In the genomic region with DNA sequence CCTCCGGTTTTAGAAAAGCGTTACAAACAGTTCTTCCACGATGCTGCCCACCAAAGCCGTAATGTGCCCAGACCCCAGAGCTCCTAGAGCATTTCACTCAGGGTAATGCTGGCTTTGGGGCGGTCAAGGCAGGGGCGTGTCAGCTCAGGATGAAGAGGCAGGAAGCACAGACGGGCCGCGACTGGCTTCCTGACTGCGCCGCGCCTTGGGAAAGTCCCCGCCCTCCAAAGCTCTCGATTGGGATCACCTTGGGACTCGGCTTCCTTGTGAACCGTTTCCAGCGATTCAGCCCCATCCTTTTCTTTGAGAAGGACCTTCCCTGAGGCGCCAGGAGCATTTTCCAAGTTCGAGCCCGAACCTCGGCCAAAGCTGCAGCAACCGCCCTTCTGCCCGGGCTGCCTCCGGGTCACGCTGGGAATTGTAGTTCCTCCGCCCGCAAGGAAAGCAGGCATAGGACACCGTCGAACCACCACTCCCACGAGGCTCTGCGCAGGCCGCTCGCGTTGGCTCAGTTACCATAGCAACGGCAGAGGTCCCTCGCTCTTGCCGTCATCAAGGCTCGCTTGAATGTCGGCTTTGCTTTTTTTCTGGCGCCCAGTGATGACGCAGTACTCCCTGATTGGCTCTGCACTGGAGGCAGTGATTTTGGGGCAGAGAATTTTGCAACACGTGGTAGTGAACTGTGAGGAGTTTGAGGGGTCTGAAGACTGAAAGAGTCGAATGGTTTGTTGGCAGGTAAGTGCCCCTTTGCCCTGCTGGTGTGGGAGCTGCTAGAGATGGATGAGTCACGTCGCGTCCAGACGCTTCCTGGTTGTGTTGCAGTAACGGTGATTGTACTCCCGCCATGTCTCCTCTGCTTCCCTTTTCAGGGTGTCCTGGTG, we compare ENCODE assay signal across 1 cellular context.
A peak's percentile ranks its signal among the peaks of the same experiment; 100 is the strongest.
TF ChIP-seq lines count a peak whose summit lies in the region.

A gene with protein sequence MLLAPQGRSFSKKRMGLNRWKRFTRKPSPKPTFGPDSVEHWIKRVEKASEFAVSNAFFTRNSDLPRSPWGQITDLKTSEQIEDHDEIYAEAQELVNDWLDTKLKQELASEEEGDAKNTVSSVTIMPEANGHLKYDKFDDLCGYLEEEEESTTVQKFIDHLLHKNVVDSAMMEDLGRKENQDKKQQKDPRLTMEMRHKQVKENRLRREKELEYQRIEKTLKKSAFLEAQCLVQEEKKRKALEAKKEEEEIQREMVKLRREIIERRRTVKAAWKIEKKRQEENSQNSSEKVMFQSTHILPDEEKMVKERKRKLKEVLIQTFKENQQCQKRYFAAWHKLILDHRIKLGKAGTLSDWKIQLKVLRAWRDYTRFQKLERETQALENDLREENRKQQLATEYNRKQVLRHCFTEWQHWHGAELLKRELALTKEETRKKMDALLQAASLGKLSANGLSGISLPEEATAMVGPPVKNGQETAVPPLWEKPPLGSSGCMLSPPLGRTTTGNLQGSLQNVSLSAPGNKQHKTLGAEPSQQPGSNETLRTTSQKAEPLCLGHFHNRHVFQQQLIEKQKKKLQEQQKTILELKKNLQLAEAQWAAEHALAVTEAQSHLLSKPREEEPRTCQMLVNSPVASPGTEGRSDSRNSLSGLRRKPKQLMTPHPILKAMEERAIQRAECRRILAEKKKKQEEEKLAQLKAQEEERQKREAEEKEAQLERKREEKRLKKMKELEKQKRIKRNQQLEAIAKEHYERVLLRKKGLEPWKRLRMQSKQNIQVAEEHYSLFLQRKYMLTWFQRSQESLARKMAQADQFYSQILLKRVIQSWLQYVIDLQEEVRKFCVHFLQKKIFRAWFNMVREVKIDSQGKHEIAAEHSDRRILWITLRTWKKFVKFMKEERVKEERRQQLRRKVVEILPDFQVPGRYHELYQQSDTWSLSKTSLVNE (minus strand): TSS at position 397 of the 881 bp plus-strand sequence. CDS start 60 bp downstream, at position 337.
A gene (plus strand): TSS at position 608 of the 881 bp plus-strand sequence. CDS start 8,521 bp downstream, outside the sequence.

TF ChIP-seq in H1, 55 proteins besides CTCF, POLR2A, EP300 and RAD21 (continues in another document):
- TF ChIP-seq JUN (IDR thresholded peaks at IDR 0.05; ENCODE audit: low read depth, low read length) = no peak
- TF ChIP-seq KDM5A (IDR thresholded peaks at IDR 0.05; ENCODE audit: low read length) = peak; percentile 70
- no peak for TF ChIP-seq KDM1A (IDR thresholded peaks at IDR 0.05; ENCODE audit: borderline replicate concordance, low read length)
- TF ChIP-seq, protein P1, sequence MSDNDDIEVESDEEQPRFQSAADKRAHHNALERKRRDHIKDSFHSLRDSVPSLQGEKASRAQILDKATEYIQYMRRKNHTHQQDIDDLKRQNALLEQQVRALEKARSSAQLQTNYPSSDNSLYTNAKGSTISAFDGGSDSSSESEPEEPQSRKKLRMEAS (IDR thresholded peaks at IDR 0.05) = peak; percentile 98
- peak; percentile 90 for TF ChIP-seq SIX5 (IDR thresholded peaks at IDR 0.05; ENCODE audit: low read depth, low read length)
- TF ChIP-seq EGR1 (IDR thresholded peaks at IDR 0.05; ENCODE audit: borderline replicate concordance, low read depth, low read length) = no peak
- no peak for TF ChIP-seq HDAC6 (IDR thresholded peaks at IDR 0.05; ENCODE audit: low read depth, low read length)
- TF ChIP-seq RBBP5 (IDR thresholded peaks at IDR 0.05; ENCODE audit: borderline replicate concordance, low read depth, low read length) = 0 out of 2 replicates have a peak, but pooled peaks have one; percentile 66
- peak; percentile 100 for TF ChIP-seq CREB1 (IDR thresholded peaks at IDR 0.05)
- TF ChIP-seq TEAD4 (IDR thresholded peaks at IDR 0.05; ENCODE audit: low read depth, low read length) = peak; percentile 71
- TF ChIP-seq CEBPB (IDR thresholded peaks at IDR 0.05; ENCODE audit: low read depth, low read length) = 0 out of 2 replicates have a peak, but pooled peaks have one; percentile 25
- peak; percentile 14; the same call in 1 of the 2 replicates for TF ChIP-seq NRF1 (IDR thresholded peaks at IDR 0.05; ENCODE audit: low read depth, low read length)
- no peak for TF ChIP-seq JUND (IDR thresholded peaks at IDR 0.05; ENCODE audit: low read length)
- TF ChIP-seq SUZ12 (IDR thresholded peaks at IDR 0.05; ENCODE audit: low read length) = no peak
- TF ChIP-seq GTF2F1 (IDR thresholded peaks at IDR 0.05; ENCODE audit: borderline replicate concordance, low read depth, low read length) = no peak
- TF ChIP-seq, protein P2, sequence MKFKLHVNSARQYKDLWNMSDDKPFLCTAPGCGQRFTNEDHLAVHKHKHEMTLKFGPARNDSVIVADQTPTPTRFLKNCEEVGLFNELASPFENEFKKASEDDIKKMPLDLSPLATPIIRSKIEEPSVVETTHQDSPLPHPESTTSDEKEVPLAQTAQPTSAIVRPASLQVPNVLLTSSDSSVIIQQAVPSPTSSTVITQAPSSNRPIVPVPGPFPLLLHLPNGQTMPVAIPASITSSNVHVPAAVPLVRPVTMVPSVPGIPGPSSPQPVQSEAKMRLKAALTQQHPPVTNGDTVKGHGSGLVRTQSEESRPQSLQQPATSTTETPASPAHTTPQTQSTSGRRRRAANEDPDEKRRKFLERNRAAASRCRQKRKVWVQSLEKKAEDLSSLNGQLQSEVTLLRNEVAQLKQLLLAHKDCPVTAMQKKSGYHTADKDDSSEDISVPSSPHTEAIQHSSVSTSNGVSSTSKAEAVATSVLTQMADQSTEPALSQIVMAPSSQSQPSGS (IDR thresholded peaks at IDR 0.05; ENCODE audit: low read length) = no peak
- TF ChIP-seq BCL11A (IDR thresholded peaks at IDR 0.05; ENCODE audit: low read depth in 2 of 2, low read length in 2 of 2) = no peak
- no peak for TF ChIP-seq CBX8 (IDR thresholded peaks at IDR 0.05; ENCODE audit: borderline replicate concordance, low read depth, low read length)
- peak; percentile 72 for TF ChIP-seq TBP (IDR thresholded peaks at IDR 0.05; ENCODE audit: low read depth, low read length)
- 0 out of 2 replicates have a peak, but pooled peaks have one; percentile 80 for TF ChIP-seq SP4 (IDR thresholded peaks at IDR 0.05; ENCODE audit: low read length)
- no peak for TF ChIP-seq RXRA (IDR thresholded peaks at IDR 0.05; ENCODE audit: insufficient read depth, low read depth, low read length)
- TF ChIP-seq, protein P3, sequence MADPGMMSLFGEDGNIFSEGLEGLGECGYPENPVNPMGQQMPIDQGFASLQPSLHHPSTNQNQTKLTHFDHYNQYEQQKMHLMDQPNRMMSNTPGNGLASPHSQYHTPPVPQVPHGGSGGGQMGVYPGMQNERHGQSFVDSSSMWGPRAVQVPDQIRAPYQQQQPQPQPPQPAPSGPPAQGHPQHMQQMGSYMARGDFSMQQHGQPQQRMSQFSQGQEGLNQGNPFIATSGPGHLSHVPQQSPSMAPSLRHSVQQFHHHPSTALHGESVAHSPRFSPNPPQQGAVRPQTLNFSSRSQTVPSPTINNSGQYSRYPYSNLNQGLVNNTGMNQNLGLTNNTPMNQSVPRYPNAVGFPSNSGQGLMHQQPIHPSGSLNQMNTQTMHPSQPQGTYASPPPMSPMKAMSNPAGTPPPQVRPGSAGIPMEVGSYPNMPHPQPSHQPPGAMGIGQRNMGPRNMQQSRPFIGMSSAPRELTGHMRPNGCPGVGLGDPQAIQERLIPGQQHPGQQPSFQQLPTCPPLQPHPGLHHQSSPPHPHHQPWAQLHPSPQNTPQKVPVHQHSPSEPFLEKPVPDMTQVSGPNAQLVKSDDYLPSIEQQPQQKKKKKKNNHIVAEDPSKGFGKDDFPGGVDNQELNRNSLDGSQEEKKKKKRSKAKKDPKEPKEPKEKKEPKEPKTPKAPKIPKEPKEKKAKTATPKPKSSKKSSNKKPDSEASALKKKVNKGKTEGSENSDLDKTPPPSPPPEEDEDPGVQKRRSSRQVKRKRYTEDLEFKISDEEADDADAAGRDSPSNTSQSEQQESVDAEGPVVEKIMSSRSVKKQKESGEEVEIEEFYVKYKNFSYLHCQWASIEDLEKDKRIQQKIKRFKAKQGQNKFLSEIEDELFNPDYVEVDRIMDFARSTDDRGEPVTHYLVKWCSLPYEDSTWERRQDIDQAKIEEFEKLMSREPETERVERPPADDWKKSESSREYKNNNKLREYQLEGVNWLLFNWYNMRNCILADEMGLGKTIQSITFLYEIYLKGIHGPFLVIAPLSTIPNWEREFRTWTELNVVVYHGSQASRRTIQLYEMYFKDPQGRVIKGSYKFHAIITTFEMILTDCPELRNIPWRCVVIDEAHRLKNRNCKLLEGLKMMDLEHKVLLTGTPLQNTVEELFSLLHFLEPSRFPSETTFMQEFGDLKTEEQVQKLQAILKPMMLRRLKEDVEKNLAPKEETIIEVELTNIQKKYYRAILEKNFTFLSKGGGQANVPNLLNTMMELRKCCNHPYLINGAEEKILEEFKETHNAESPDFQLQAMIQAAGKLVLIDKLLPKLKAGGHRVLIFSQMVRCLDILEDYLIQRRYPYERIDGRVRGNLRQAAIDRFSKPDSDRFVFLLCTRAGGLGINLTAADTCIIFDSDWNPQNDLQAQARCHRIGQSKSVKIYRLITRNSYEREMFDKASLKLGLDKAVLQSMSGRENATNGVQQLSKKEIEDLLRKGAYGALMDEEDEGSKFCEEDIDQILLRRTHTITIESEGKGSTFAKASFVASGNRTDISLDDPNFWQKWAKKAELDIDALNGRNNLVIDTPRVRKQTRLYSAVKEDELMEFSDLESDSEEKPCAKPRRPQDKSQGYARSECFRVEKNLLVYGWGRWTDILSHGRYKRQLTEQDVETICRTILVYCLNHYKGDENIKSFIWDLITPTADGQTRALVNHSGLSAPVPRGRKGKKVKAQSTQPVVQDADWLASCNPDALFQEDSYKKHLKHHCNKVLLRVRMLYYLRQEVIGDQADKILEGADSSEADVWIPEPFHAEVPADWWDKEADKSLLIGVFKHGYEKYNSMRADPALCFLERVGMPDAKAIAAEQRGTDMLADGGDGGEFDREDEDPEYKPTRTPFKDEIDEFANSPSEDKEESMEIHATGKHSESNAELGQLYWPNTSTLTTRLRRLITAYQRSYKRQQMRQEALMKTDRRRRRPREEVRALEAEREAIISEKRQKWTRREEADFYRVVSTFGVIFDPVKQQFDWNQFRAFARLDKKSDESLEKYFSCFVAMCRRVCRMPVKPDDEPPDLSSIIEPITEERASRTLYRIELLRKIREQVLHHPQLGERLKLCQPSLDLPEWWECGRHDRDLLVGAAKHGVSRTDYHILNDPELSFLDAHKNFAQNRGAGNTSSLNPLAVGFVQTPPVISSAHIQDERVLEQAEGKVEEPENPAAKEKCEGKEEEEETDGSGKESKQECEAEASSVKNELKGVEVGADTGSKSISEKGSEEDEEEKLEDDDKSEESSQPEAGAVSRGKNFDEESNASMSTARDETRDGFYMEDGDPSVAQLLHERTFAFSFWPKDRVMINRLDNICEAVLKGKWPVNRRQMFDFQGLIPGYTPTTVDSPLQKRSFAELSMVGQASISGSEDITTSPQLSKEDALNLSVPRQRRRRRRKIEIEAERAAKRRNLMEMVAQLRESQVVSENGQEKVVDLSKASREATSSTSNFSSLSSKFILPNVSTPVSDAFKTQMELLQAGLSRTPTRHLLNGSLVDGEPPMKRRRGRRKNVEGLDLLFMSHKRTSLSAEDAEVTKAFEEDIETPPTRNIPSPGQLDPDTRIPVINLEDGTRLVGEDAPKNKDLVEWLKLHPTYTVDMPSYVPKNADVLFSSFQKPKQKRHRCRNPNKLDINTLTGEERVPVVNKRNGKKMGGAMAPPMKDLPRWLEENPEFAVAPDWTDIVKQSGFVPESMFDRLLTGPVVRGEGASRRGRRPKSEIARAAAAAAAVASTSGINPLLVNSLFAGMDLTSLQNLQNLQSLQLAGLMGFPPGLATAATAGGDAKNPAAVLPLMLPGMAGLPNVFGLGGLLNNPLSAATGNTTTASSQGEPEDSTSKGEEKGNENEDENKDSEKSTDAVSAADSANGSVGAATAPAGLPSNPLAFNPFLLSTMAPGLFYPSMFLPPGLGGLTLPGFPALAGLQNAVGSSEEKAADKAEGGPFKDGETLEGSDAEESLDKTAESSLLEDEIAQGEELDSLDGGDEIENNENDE (IDR thresholded peaks at IDR 0.05; ENCODE audit: insufficient replicate concordance, low read length) = no peak
- no peak for TF ChIP-seq CBX5 (IDR thresholded peaks at IDR 0.05; ENCODE audit: low read depth, low read length)
- TF ChIP-seq YY1 (IDR thresholded peaks at IDR 0.05; ENCODE audit: low read depth, low read length) = peak; percentile 59
- no peak for TF ChIP-seq SP2 (IDR thresholded peaks at IDR 0.05; ENCODE audit: low read length)
- 0 out of 2 replicates have a peak, but pooled peaks have one; percentile 12 for TF ChIP-seq RFX5 (IDR thresholded peaks at IDR 0.05; ENCODE audit: borderline replicate concordance, low read depth, low read length)
- TF ChIP-seq CHD2 (IDR thresholded peaks at IDR 0.05; ENCODE audit: low read length) = peak; percentile 73
- peak in 1 of 2 experiments; percentile 70; a peak in 2 of 4 replicates for TF ChIP-seq HDAC2 (IDR thresholded peaks at IDR 0.05; ENCODE audit: borderline replicate concordance in 1 of 2, low read depth in 2 of 2, low read length in 2 of 2)
- TF ChIP-seq POLR2AphosphoS5 (IDR thresholded peaks at IDR 0.05; ENCODE audit: low read depth, low read length) = peak; percentile 75
- TF ChIP-seq SIRT6 (IDR thresholded peaks at IDR 0.05; ENCODE audit: low read length) = no peak
- peak; percentile 88 for TF ChIP-seq SP1 (IDR thresholded peaks at IDR 0.05; ENCODE audit: low read depth, low read length)
- TF ChIP-seq KDM4A (IDR thresholded peaks at IDR 0.05; ENCODE audit: low read depth, low read length, severe bottlenecking) = peak; percentile 97
- TF ChIP-seq TAF7 (optimal IDR thresholded peaks at IDR 0.05; ENCODE audit: borderline replicate concordance, low read depth, low read length) = no peak
- TF ChIP-seq MAFK (IDR thresholded peaks at IDR 0.05; ENCODE audit: low read depth, low read length) = no peak
- TF ChIP-seq BACH1 (IDR thresholded peaks at IDR 0.05; ENCODE audit: low read length) = no peak
- peak; percentile 79 for TF ChIP-seq TAF1 (IDR thresholded peaks at IDR 0.05; ENCODE audit: low read depth, low read length)
- TF ChIP-seq PHF8 (conservative IDR thresholded peaks at IDR 0.05; ENCODE audit: low read depth, low read length) = peak; percentile 63
- TF ChIP-seq EZH2 (IDR thresholded peaks at IDR 0.05; ENCODE audit: low read depth, low read length, severe bottlenecking) = no peak
- TF ChIP-seq, protein P4, sequence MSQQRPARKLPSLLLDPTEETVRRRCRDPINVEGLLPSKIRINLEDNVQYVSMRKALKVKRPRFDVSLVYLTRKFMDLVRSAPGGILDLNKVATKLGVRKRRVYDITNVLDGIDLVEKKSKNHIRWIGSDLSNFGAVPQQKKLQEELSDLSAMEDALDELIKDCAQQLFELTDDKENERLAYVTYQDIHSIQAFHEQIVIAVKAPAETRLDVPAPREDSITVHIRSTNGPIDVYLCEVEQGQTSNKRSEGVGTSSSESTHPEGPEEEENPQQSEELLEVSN (IDR thresholded peaks at IDR 0.05) = peak; percentile 97
- peak; percentile 41; the same call in 1 of the 2 replicates for TF ChIP-seq BRCA1 (IDR thresholded peaks at IDR 0.05; ENCODE audit: low read depth, low read length)
- no peak for TF ChIP-seq CHD1 (IDR thresholded peaks at IDR 0.05; ENCODE audit: low read depth, low read length)
- TF ChIP-seq SIN3A (conservative IDR thresholded peaks at IDR 0.05 in 1 of 2, IDR thresholded peaks at IDR 0.05 in 1 of 2; ENCODE audit: low read depth in 1 of 2, low read length in 2 of 2) = peak; percentile 77 to 98; a peak in 3 of 4 replicates
- TF ChIP-seq, protein P5, sequence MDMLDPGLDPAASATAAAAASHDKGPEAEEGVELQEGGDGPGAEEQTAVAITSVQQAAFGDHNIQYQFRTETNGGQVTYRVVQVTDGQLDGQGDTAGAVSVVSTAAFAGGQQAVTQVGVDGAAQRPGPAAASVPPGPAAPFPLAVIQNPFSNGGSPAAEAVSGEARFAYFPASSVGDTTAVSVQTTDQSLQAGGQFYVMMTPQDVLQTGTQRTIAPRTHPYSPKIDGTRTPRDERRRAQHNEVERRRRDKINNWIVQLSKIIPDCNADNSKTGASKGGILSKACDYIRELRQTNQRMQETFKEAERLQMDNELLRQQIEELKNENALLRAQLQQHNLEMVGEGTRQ (IDR thresholded peaks at IDR 0.05; ENCODE audit: low read length) = peak; percentile 59
- no peak for TF ChIP-seq TCF12 (IDR thresholded peaks at IDR 0.05; ENCODE audit: low read depth, low read length)
- peak; percentile 49 for TF ChIP-seq SAP30 (IDR thresholded peaks at IDR 0.05; ENCODE audit: insufficient read depth, insufficient replicate concordance, low read length)
